ENCODE assay signal across 9 cellular contexts in the genomic region with DNA sequence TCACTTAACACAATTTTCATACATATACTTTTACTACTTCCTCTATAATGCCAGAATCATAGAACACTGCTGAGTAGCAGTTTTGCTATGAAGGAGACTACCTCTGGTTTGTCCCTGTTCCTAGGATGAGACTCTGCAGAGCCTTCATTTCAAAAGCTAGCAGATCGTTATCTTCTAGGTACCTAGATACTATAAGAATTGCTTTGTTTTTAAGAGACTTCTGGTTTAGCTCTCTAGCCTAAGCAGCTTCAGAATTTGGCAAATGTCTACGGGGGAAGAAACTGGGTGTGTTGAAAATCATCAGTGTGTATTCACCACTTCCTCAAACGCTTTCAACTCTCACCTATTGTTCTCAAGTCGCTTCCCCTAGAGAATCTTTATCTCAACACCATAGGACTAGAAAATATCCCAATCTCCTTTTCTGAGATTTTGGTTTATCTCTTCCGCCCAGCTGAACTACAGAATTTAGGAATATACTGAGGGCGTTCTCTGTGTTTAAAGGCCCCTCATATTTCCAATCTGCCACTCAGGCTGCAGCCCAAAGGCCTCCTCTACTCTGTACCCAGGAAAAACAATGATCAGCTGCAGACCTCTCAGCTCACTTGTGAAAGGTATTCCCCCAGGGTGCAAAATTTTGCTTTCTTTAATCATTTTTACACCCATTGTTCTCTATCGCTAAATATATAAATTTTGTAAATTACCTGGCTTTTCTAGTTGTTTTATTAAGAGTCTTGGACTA. TPM values are rescaled to one million over a fixed set of nuclear protein-coding genes. Genes with fewer than 3 reads are reported as not detected.
DNase-seq lines count a peak whose midpoint lies in the region; ATAC-seq lines count a peak whose summit lies in the region.
"Had no signal": no experiment of that assay in that cellular context is flagged by ENCODE, and none has a peak within 500 bp of the region (broad histone marks: within the 10 kb centered on the region; RNA-seq: fewer than 3 reads in every experiment).

No MANE protein-coding gene starts in this region.

- peaks cover 21% of the 10 kb centered on the region for H3K36me3 Mint-ChIP-seq in dendritic cell treated with granulocyte-macrophage colony-stimulating factor and Interleukin-4, amounts not matched to agents 40 ng/mL and 50 ng/mL, for 4 days (ENCODE audit: low read depth)

- in situ Hi-C loops in G401 (cut with HindIII; ENCODE audit: low sequenced_read_pairs), result no loop called here

- ATAC-seq in GM21367 (IDR thresholded peaks at IDR 0.05; ENCODE audit: unreplicated experiment) (peak; percentile 79), HG03565 (IDR thresholded peaks at IDR 0.05; ENCODE audit: unreplicated experiment) (peak; percentile 89)

- intact Hi-C loops in dendritic cell treated with granulocyte-macrophage colony-stimulating factor and Interleukin-4, amounts not matched to agents 40 ng/mL and 50 ng/mL, for 4 days (cut with micrococcal nuclease), result no loop called here

- peaks cover 65% of the 10 kb centered on the region for H3K4me1 Mint-ChIP-seq in dendritic cell treated with granulocyte-macrophage colony-stimulating factor and Interleukin-4, amounts not matched to agents 40 ng/mL and 50 ng/mL, for 4 days (ENCODE audit: low read depth)

- H3K27me3 Mint-ChIP-seq in dendritic cell treated with granulocyte-macrophage colony-stimulating factor and Interleukin-4, amounts not matched to agents 40 ng/mL and 50 ng/mL, for 4 days, result no peaks in the 10 kb centered on the region

- H3K27ac Mint-ChIP-seq in dendritic cell treated with granulocyte-macrophage colony-stimulating factor and Interleukin-4, amounts not matched to agents 40 ng/mL and 50 ng/mL, for 4 days, result peak overlapping the region; percentile 42

- no peak overlapping the region for H3K4me3 Mint-ChIP-seq in dendritic cell treated with granulocyte-macrophage colony-stimulating factor and Interleukin-4, amounts not matched to agents 40 ng/mL and 50 ng/mL, for 4 days
- H3K4me3 Mint-ChIP-seq: neural crest cell had no signal

- DNase-seq in GF-D8 (lab: John Stamatoyannopoulos, UW) (peak; percentile 90), DMS53 treated with DMSO at 0.1 percent for 48 hours (lab: John Stamatoyannopoulos, UW; ENCODE audit: unreplicated experiment) (no peak), retina (no peak), G401 (ENCODE audit: low spot score) (no peak)
- no peak for DNase-seq in activated CD8-positive, alpha-beta memory T cell treated with anti-CD3 and anti-CD28 coated beads for 24 hours

- H3K9me3 Mint-ChIP-seq in dendritic cell treated with granulocyte-macrophage colony-stimulating factor and Interleukin-4, amounts not matched to agents 40 ng/mL and 50 ng/mL, for 4 days, result peaks cover 7% of the 10 kb centered on the region

RNA-seq across cellular contexts. Expression of gene SMAD2, which starts 28.7 kb away (rescaled TPM):
- total RNA-seq in G401 (2014; rRNA removed; shearing (Covaris generic)), result 54.3 and 68.8 TPM in 2 replicates
